ENCODE assay signal across 21 cellular contexts in the genomic region with DNA sequence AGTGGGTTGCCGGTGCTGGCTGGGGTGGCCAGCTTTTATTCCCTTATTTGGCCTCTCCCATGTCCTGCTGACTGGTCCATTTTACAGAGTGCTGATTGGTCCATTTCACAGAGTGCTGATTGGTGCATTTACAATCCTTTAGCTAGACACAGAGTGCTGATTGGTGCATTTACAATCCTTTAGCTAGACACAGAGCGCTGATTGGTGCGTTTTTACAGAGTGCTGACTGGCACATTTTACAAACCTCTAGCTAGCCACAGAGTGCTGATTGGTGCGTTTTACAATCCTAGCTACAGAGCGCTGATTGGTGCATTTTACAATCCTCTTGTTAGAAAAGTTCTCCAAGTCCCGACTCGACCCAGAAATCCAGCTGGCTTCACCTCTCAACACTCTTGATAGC. TPM values are rescaled to one million over a fixed set of nuclear protein-coding genes. Genes with fewer than 3 reads are reported as not detected.
"Had no signal": no experiment of that assay in that cellular context is flagged by ENCODE, and none has a peak within 500 bp of the region (broad histone marks: within the 10 kb centered on the region; RNA-seq: fewer than 3 reads in every experiment).

No MANE protein-coding gene starts in this region.

RNA-seq across cellular contexts. Expression of a gene that starts 53.2 kb away (rescaled TPM):
- total RNA-seq: activated naive CD4-positive, alpha-beta T cell treated with anti-CD3 and anti-CD28 coated beads for 36 hours; activated naive CD4-positive, alpha-beta T cell treated with anti-CD3 and anti-CD28 coated beads, Interleukin-2, amount 50 U/mL, for 72 hours; activated naive CD8-positive, alpha-beta T cell treated with anti-CD3 and anti-CD28 coated beads for 36 hours; activated naive CD8-positive, alpha-beta T cell treated with anti-CD3 and anti-CD28 coated beads, Interleukin-2, amount 10 ng/mL, durations not matched to agents 7 days and 5 days; activated T-cell treated with anti-CD3 and anti-CD28 coated beads, Interleukin-2, amount 50 U/mL, for 4 hours; activated T-cell treated with anti-CD3 and anti-CD28 coated beads, Interleukin-2, amount 50 U/mL, for 72 hours; activated T-helper 1 cell treated with anti-CD3 and anti-CD28 coated beads, Interleukin-12 subunit alpha, Interleukin-12 subunit beta, Interleukin-2, Interleukin-4 antibody, amounts not matched to agents 30 ng/mL and 10 ng/mL and 1 ng/mL, durations not matched to agents 14 hours and 24 hours and 36 hours; activated T-helper 17 cell treated with anti-CD3 and anti-CD28 coated beads, Interleukin-2, amount 50 U/mL, for 72 hours; activated T-helper 2 cell treated with anti-CD3 and anti-CD28 coated beads, Interferon-gamma antibody, Interleukin-2, Interleukin-4, amounts not matched to agents 10 μg/mL and 5 μg/mL and 100 μg/mL, durations not matched to agents 14 hours and 24 hours and 36 hours; adrenal gland; aorta; ascending aorta; astrocyte; body of pancreas; breast epithelium; bronchial epithelial cell; cardiac muscle cell; cardiac septum; cerebellum; chondrocyte had no signal
- polyA plus RNA-seq: adipose tissue, adrenal gland, aorta, cardiac muscle cell had no signal
